In genomic region chr10:42987121-42987541, GRCh38 we compare ENCODE assay signal across 19 cellular contexts.
A peak's percentile ranks its signal among the peaks of the same experiment; 100 is the strongest.
DNase-seq lines count a peak whose midpoint lies in the region; ATAC-seq and TF ChIP-seq lines count a peak whose summit lies in the region.
"Had no signal": no experiment of that assay in that cellular context is flagged by ENCODE, and none has a peak within 500 bp of the region (broad histone marks: within the 10 kb centered on the region; RNA-seq: fewer than 3 reads in every experiment).

No MANE protein-coding gene starts in this region.

- in situ Hi-C loops in KBM-7 (cut with MboI; ENCODE audit: low pct_unique_long_range_greater_than_20kb, low sequenced_read_pairs) = no loop called here

- TF ChIP-seq CTCF in neural crest cell (conservative IDR thresholded peaks at IDR 0.05) = no peak

- H3K27ac Mint-ChIP-seq in neural crest cell (ENCODE audit: unreplicated experiment) = peak overlapping the region; percentile 32
- H3K27ac Mint-ChIP-seq: activated CD4-positive, alpha-beta T cell treated with anti-CD3 and anti-CD28 coated beads, Interleukin-2, amount 10 ng/mL, durations not matched to agents 24 days and 14 days; stimulated activated effector memory CD8-positive, alpha-beta T cell treated with anti-CD3 and anti-CD28 coated beads, Interleukin-12 subunit alpha, Interleukin-12 subunit beta, amount 100 ng/mL, for 72 hours had no signal

- H3K9me3 Mint-ChIP-seq in neural crest cell = no peaks in the 10 kb centered on the region
- H3K9me3 Mint-ChIP-seq: activated CD4-positive, alpha-beta T cell treated with anti-CD3 and anti-CD28 coated beads, Interleukin-2, amount 10 ng/mL, durations not matched to agents 24 days and 14 days; stimulated activated effector memory CD8-positive, alpha-beta T cell treated with anti-CD3 and anti-CD28 coated beads, Interleukin-12 subunit alpha, Interleukin-12 subunit beta, amount 100 ng/mL, for 72 hours had no signal

- H3K4me3 Mint-ChIP-seq in neural crest cell = no peak overlapping the region
- H3K4me3 Mint-ChIP-seq: activated CD4-positive, alpha-beta T cell treated with anti-CD3 and anti-CD28 coated beads, Interleukin-2, amount 10 ng/mL, durations not matched to agents 24 days and 14 days; naive B cell; stimulated activated effector memory CD8-positive, alpha-beta T cell treated with anti-CD3 and anti-CD28 coated beads, Interleukin-12 subunit alpha, Interleukin-12 subunit beta, amount 100 ng/mL, for 72 hours had no signal

- no peak for ATAC-seq in left lobe of liver
- ATAC-seq: stimulated activated effector memory CD8-positive, alpha-beta T cell treated with anti-CD3 and anti-CD28 coated beads, Interleukin-12 subunit alpha, Interleukin-12 subunit beta, amount 100 ng/mL, for 72 hours had no signal

- DNase-seq in CD1c-positive myeloid dendritic cell (ENCODE audit: extremely low spot score) (peak; percentile 86), KBM-7 (peak; percentile 8), neural crest cell (ENCODE audit: low read depth, low spot score) (no peak), NCI-H1694 (lab: John Stamatoyannopoulos, UW) (no peak), NCI-H1048 (lab: John Stamatoyannopoulos, UW) (no peak), left lobe of liver (ENCODE audit: low spot score) (no peak)
- DNase-seq in activated CD8-positive, alpha-beta memory T cell treated with anti-CD3 and anti-CD28 coated beads, Interleukin-2, amount 50 U/mL, for 48 hours = peak; percentile 44
- DNase-seq: activated CD4-positive, alpha-beta T cell treated with anti-CD3 and anti-CD28 coated beads, Interleukin-2, amount 10 ng/mL, durations not matched to agents 24 days and 14 days; activated naive CD4-positive, alpha-beta T cell treated with Interleukin-2 at 50 U/mL for 16 hours; activated T-cell treated with anti-CD3 and anti-CD28 coated beads for 4 hours; erythroblast; hypothalamus; naive B cell; NCI-H1694 treated with DMSO at 0.1 percent for 48 hours; NCI-H2227 treated with DMSO at 0.1 percent for 48 hours; NCI-H748 treated with DMSO at 0.1 percent for 48 hours; T-helper 1 cell; testis had no signal

- no peaks in the 10 kb centered on the region for H3K27me3 Mint-ChIP-seq in neural crest cell (ENCODE audit: low read depth)
- H3K27me3 Mint-ChIP-seq: activated CD4-positive, alpha-beta T cell treated with anti-CD3 and anti-CD28 coated beads, Interleukin-2, amount 10 ng/mL, durations not matched to agents 24 days and 14 days had no signal

- H3K36me3 Mint-ChIP-seq in neural crest cell (ENCODE audit: low read depth) = no peaks in the 10 kb centered on the region
- H3K36me3 Mint-ChIP-seq: naive B cell; stimulated activated effector memory CD8-positive, alpha-beta T cell treated with anti-CD3 and anti-CD28 coated beads, Interleukin-12 subunit alpha, Interleukin-12 subunit beta, amount 100 ng/mL, for 72 hours had no signal

- peaks cover 15% of the 10 kb centered on the region for H3K4me1 Mint-ChIP-seq in neural crest cell
- H3K4me1 Mint-ChIP-seq: activated CD4-positive, alpha-beta T cell treated with anti-CD3 and anti-CD28 coated beads, Interleukin-2, amount 10 ng/mL, durations not matched to agents 24 days and 14 days; naive B cell had no signal

Comparison
In these comparisons a context has a peak if more than half of its experiments do, and no peak if none do; other contexts are left out.
1. DNase-seq: peak in CD1c-positive myeloid dendritic cell (single experiment), KBM-7 (single experiment) and activated CD8-positive, alpha-beta memory T cell treated with anti-CD3 and anti-CD28 coated beads, Interleukin-2, amount 50 U/mL, for 48 hours (single experiment); none in neural crest cell (single experiment), NCI-H1694 (single experiment), NCI-H1048 (single experiment) and left lobe of liver (single experiment).